ENCODE assay signal across 23 cellular contexts in the genomic region with DNA sequence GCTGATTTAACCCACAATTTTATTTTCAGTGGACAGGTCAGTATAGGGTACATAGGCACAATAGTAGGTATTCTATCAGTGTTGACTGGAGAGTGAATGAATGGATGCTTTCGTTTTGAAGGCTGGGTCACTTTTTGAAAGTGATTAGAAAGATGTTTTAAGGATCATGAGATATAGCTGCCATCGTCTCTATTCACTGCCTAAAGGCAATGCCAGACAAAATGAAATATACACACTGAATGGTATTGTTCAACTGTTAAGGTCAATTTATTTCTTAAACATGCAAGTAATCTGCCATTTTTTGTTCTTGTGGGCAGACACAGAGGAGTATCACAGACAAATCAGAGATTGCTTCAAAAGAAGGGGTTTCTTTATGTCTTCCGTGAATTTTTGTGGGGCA.
"Had no signal": no experiment of that assay in that cellular context is flagged by ENCODE, and none has a peak within 500 bp of the region (broad histone marks: within the 10 kb centered on the region; RNA-seq: fewer than 3 reads in every experiment).

No MANE protein-coding gene starts in this region.

- H3K36me3 ChIP-seq: stomach, suprapubic skin, thoracic aorta, thyroid gland, tibial artery, tibial nerve, transverse colon, upper lobe of left lung, upper lobe of right lung, uterus, vagina had no signal

- H3K4me3 ChIP-seq: stomach, suprapubic skin, testis, thoracic aorta, thyroid gland, tibial artery, tibial nerve, transverse colon, upper lobe of left lung, upper lobe of right lung, uterus, vagina had no signal

- H3K27me3 ChIP-seq: stomach, suprapubic skin, testis, thyroid gland, tibial artery, tibial nerve, transverse colon, upper lobe of left lung, upper lobe of right lung, uterus, vagina had no signal

- H3K9me3 ChIP-seq: suprapubic skin, testis, thoracic aorta, thyroid gland, tibial artery, tibial nerve, transverse colon, upper lobe of left lung, upper lobe of right lung, uterus, vagina had no signal

- DNase-seq: stimulated activated CD4-positive, alpha-beta T cell treated with anti-CD3 and anti-CD28 coated beads, Interleukin-2, amount 100 ng/mL, for 48 hours; stimulated activated CD4-positive, alpha-beta T cell treated with anti-CD3 and anti-CD28 coated beads, Interleukin-4, amount 100 ng/mL, for 1 hour; stimulated activated CD4-positive, alpha-beta T cell treated with anti-CD3 and anti-CD28 coated beads, Interleukin-4, amount 100 ng/mL, for 24 hours; stimulated activated CD4-positive, alpha-beta T cell treated with anti-CD3 and anti-CD28 coated beads, Interleukin-4, amount 100 ng/mL, for 4 hours; stimulated activated CD8-positive, alpha-beta memory T cell treated with anti-CD3 and anti-CD28 coated beads, Interleukin-4, amount 100 ng/mL, for 48 hours; stimulated activated naive B cell treated with anti-CD40 and anti-IgM and Interleukin-4, amounts not matched to agents 10 μg/mL and 1 μg/mL and 100 μg/mL, for 72 hours; stimulated activated naive CD4-positive, alpha-beta T cell; stimulated activated naive CD4-positive, alpha-beta T cell treated with Interleukin-2 at 50 U/mL for 16 hours; stimulated activated naive CD8-positive, alpha-beta T cell treated with anti-CD3 and anti-CD28 coated beads, Interleukin-15, amount 100 ng/mL, for 72 hours; stimulated activated naive CD8-positive, alpha-beta T cell treated with anti-CD3 and anti-CD28 coated beads, Interleukin-15, Interleukin-2, amounts not matched to agents 100 U/mL and 50 U/mL, for 24 hours; stomach; substantia nigra; testis; thyroid gland; tibial artery; transverse colon; upper lobe of left lung; upper lobe of right lung; uterus had no signal

- H3K4me1 ChIP-seq: stomach, suprapubic skin, testis, thyroid gland, tibial artery, tibial nerve, transverse colon, upper lobe of left lung, upper lobe of right lung, uterus, vagina had no signal

- H3K27ac ChIP-seq: stomach, suprapubic skin, testis, thoracic aorta, thyroid gland, tibial artery, tibial nerve, transverse colon, upper lobe of left lung, upper lobe of right lung, uterus, vagina had no signal
